In genomic region chr3:126208182-126208581, GRCh38 we compare ENCODE assay signal across 1 cellular context.
TF ChIP-seq lines count a peak whose summit lies in the region.

No MANE protein-coding gene starts in this region.

TF ChIP-seq in IMR-90, 13 proteins besides CTCF, POLR2A, EP300 and RAD21:
- TF ChIP-seq MAFK (IDR thresholded peaks at IDR 0.05; ENCODE audit: low read depth, low read length) (no peak), RFX5 (IDR thresholded peaks at IDR 0.05; ENCODE audit: low read depth, low read length) (no peak)
